In the genomic region with DNA sequence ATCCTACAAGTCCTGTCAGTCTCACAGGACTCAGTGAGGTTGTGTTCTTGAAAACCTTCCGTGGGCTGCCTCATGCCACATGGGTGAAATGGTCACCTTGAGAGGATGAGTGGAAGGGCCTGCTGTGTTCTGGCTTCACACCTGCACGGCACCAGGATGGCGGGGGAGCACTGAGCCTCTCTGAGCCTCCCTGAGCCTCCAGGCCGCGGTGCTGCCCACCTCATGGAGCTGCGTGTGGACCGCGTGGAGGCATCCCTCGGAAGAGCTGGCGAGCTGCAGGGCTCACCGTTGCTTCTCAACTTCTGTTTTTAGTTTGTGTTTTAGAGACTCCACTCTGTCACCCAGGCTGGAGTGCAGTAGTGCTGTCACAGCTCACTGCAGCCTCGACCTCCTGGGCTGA, we compare ENCODE assay signal across 15 cellular contexts. TPM values are rescaled to one million over a fixed set of nuclear protein-coding genes. Genes with fewer than 3 reads are reported as not detected.
DNase-seq lines count a peak whose midpoint lies in the region; ATAC-seq and TF ChIP-seq lines count a peak whose summit lies in the region.
"Had no signal": no experiment of that assay in that cellular context is flagged by ENCODE, and none has a peak within 500 bp of the region (broad histone marks: within the 10 kb centered on the region; RNA-seq: fewer than 3 reads in every experiment).

No MANE protein-coding gene starts in this region.

- no peak for ATAC-seq in WTC11
- no peak for ATAC-seq in lower lobe of right lung
- no peak for ATAC-seq in GM19467 (IDR thresholded peaks at IDR 0.05; ENCODE audit: unreplicated experiment)
- ATAC-seq: CD8-positive, alpha-beta T cell had no signal

- POLR2A ChIA-PET in WTC11 (lab: Charles Lee): no interaction called here

- H3K36me3 ChIP-seq in lower lobe of right lung: peaks cover 34% of the 10 kb centered on the region
- H3K36me3 ChIP-seq in colonic mucosa: no peaks in the 10 kb centered on the region

- DNase-seq in activated naive CD4-positive, alpha-beta T cell treated with anti-CD3 and anti-CD28 coated beads, Interleukin-2, amount 10 ng/mL, durations not matched to agents 7 days and 5 days: no peak
- DNase-seq in activated naive CD4-positive, alpha-beta T cell (lab: John Stamatoyannopoulos, UW): no peak
- DNase-seq in WTC11 (ENCODE audit: low spot score) (no peak), lower lobe of right lung (no peak), colonic mucosa (no peak)
- DNase-seq in T-helper 2 cell treated with Interferon-gamma antibody and Interleukin-4, amounts not matched to agents 5 μg/mL and 100 μg/mL, for 36 hours (ENCODE audit: low spot score): no peak
- DNase-seq: CD8-positive, alpha-beta T cell; COR-L47; DND-41; GDM1; HCEC 1CT; HFFc6 had no signal

- CTCF ChIA-PET in activated naive CD4-positive, alpha-beta T cell treated with anti-CD3 and anti-CD28 coated beads, Interleukin-2, amount 10 ng/mL, durations not matched to agents 7 days and 5 days (lab: Charles Lee): no interaction called here
- CTCF ChIA-PET in WTC11 (lab: Charles Lee): interaction anchor here (0.9 to 3.8 kb wide), 2 partner anchors 19 to 26 kb away, joined by 3 to 19 read pairs; no protein-coding TSS in a partner anchor

- peak overlapping the region; percentile 33 for H3K27ac ChIP-seq in lower lobe of right lung
- H3K27ac ChIP-seq in colonic mucosa: no peak overlapping the region
- H3K27ac ChIP-seq: 22Rv1 had no signal

- TF ChIP-seq CTCF in WTC11 (IDR thresholded peaks at IDR 0.05): no peak
- TF ChIP-seq CTCF in lower lobe of right lung (IDR thresholded peaks at IDR 0.05): no peak
- no peak for TF ChIP-seq CTCF in colonic mucosa (IDR thresholded peaks at IDR 0.05)

- H3K9ac ChIP-seq in colonic mucosa (ENCODE audit: low read depth in 2 of 2, low read length in 2 of 2): no peak overlapping the region

- H3K27me3 ChIP-seq in lower lobe of right lung (ENCODE audit: low read depth) (no peaks in the 10 kb centered on the region), colonic mucosa (no peaks in the 10 kb centered on the region)

- H3K4me1 ChIP-seq in lower lobe of right lung: peaks cover 31% of the 10 kb centered on the region
- H3K4me1 ChIP-seq in colonic mucosa: no peaks in the 10 kb centered on the region

- peaks cover 5% of the 10 kb centered on the region for H3K27me3 Mint-ChIP-seq in activated naive CD4-positive, alpha-beta T cell treated with anti-CD3 and anti-CD28 coated beads, Interleukin-2, amount 10 ng/mL, durations not matched to agents 7 days and 5 days
- H3K27me3 Mint-ChIP-seq in WTC11 (ENCODE audit: low read depth): no peaks in the 10 kb centered on the region
- H3K27me3 Mint-ChIP-seq in T-helper 2 cell treated with Interferon-gamma antibody and Interleukin-4, amounts not matched to agents 5 μg/mL and 100 μg/mL, for 36 hours (ENCODE audit: low read depth): no peaks in the 10 kb centered on the region

- intact Hi-C loops in lower lobe of right lung (cut with DNase I): no loop called here
- intact Hi-C loops in colonic mucosa (cut with DNase I): no loop called here

- no peak overlapping the region for H3K4me3 Mint-ChIP-seq in activated naive CD4-positive, alpha-beta T cell treated with anti-CD3 and anti-CD28 coated beads, Interleukin-2, amount 10 ng/mL, durations not matched to agents 7 days and 5 days
- no peak overlapping the region for H3K4me3 Mint-ChIP-seq in WTC11
- H3K4me3 Mint-ChIP-seq in T-helper 2 cell treated with Interferon-gamma antibody and Interleukin-4, amounts not matched to agents 5 μg/mL and 100 μg/mL, for 36 hours: no peak overlapping the region
- H3K4me3 Mint-ChIP-seq: CD14-positive monocyte; CD8-positive, alpha-beta T cell; HFFc6 had no signal

- peaks cover 9% of the 10 kb centered on the region for H3K4me1 Mint-ChIP-seq in activated naive CD4-positive, alpha-beta T cell treated with anti-CD3 and anti-CD28 coated beads, Interleukin-2, amount 10 ng/mL, durations not matched to agents 7 days and 5 days
- 0 out of 2 replicates have a peak, but pooled peaks cover 3% of the 10 kb centered on the region for H3K4me1 Mint-ChIP-seq in WTC11
- H3K4me1 Mint-ChIP-seq in T-helper 2 cell treated with Interferon-gamma antibody and Interleukin-4, amounts not matched to agents 5 μg/mL and 100 μg/mL, for 36 hours (ENCODE audit: low read depth): peaks cover 8% of the 10 kb centered on the region

- H3K9me3 ChIP-seq in lower lobe of right lung (no peaks in the 10 kb centered on the region), colonic mucosa (no peaks in the 10 kb centered on the region)

- peak overlapping the region; percentile 25 for H3K27ac Mint-ChIP-seq in activated naive CD4-positive, alpha-beta T cell treated with anti-CD3 and anti-CD28 coated beads, Interleukin-2, amount 10 ng/mL, durations not matched to agents 7 days and 5 days
- H3K27ac Mint-ChIP-seq in WTC11: peak overlapping the region; percentile 65; the same call in 1 of the 2 replicates
- no peak overlapping the region for H3K27ac Mint-ChIP-seq in T-helper 2 cell treated with Interferon-gamma antibody and Interleukin-4, amounts not matched to agents 5 μg/mL and 100 μg/mL, for 36 hours
- H3K27ac Mint-ChIP-seq: CD14-positive monocyte; CD8-positive, alpha-beta T cell; HFFc6 had no signal

- no peaks in the 10 kb centered on the region for H3K9me3 Mint-ChIP-seq in activated naive CD4-positive, alpha-beta T cell treated with anti-CD3 and anti-CD28 coated beads, Interleukin-2, amount 10 ng/mL, durations not matched to agents 7 days and 5 days
- H3K9me3 Mint-ChIP-seq in WTC11: no peaks in the 10 kb centered on the region
- H3K9me3 Mint-ChIP-seq in T-helper 2 cell treated with Interferon-gamma antibody and Interleukin-4, amounts not matched to agents 5 μg/mL and 100 μg/mL, for 36 hours: no peaks in the 10 kb centered on the region
- H3K9me3 Mint-ChIP-seq: CD8-positive, alpha-beta T cell; HFFc6 had no signal

- H3K36me3 Mint-ChIP-seq in activated naive CD4-positive, alpha-beta T cell treated with anti-CD3 and anti-CD28 coated beads, Interleukin-2, amount 10 ng/mL, durations not matched to agents 7 days and 5 days: no peaks in the 10 kb centered on the region
- H3K36me3 Mint-ChIP-seq in WTC11: peaks cover 44% of the 10 kb centered on the region
- no peaks in the 10 kb centered on the region for H3K36me3 Mint-ChIP-seq in T-helper 2 cell treated with Interferon-gamma antibody and Interleukin-4, amounts not matched to agents 5 μg/mL and 100 μg/mL, for 36 hours (ENCODE audit: low read depth)
- H3K36me3 Mint-ChIP-seq: CD14-positive monocyte; CD8-positive, alpha-beta T cell had no signal

- H3K4me3 ChIP-seq in lower lobe of right lung (no peak overlapping the region), colonic mucosa (no peak overlapping the region)

TF ChIP-seq in WTC11, 78 proteins besides CTCF, POLR2A, EP300 and RAD21 (continues in another document):
- no peak for TF ChIP-seq MXD4 (CRISPR knock-in tag; IDR thresholded peaks at IDR 0.05; ENCODE audit: borderline replicate concordance)
- no peak for TF ChIP-seq ATF1 (CRISPR knock-in tag; IDR thresholded peaks at IDR 0.05)
- TF ChIP-seq ZNF425 (CRISPR knock-in tag; conservative IDR thresholded peaks at IDR 0.05): no peak
- no peak for TF ChIP-seq ZNF671 (CRISPR knock-in tag; IDR thresholded peaks at IDR 0.05)
- no peak for TF ChIP-seq CREB1 (CRISPR knock-in tag; IDR thresholded peaks at IDR 0.05)
- TF ChIP-seq OVOL2 (CRISPR knock-in tag; IDR thresholded peaks at IDR 0.05; ENCODE audit: borderline replicate concordance): no peak
- TF ChIP-seq ZNF121 (CRISPR knock-in tag; IDR thresholded peaks at IDR 0.05): no peak
- TF ChIP-seq TCF7 (CRISPR knock-in tag; IDR thresholded peaks at IDR 0.05; ENCODE audit: low read depth): no peak
- no peak for TF ChIP-seq SMAD3 (CRISPR knock-in tag; IDR thresholded peaks at IDR 0.05; ENCODE audit: borderline replicate concordance)
- TF ChIP-seq, protein P1, sequence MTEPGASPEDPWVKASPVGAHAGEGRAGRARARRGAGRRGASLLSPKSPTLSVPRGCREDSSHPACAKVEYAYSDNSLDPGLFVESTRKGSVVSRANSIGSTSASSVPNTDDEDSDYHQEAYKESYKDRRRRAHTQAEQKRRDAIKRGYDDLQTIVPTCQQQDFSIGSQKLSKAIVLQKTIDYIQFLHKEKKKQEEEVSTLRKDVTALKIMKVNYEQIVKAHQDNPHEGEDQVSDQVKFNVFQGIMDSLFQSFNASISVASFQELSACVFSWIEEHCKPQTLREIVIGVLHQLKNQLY (CRISPR knock-in tag; IDR thresholded peaks at IDR 0.05): no peak
- TF ChIP-seq, protein P2, sequence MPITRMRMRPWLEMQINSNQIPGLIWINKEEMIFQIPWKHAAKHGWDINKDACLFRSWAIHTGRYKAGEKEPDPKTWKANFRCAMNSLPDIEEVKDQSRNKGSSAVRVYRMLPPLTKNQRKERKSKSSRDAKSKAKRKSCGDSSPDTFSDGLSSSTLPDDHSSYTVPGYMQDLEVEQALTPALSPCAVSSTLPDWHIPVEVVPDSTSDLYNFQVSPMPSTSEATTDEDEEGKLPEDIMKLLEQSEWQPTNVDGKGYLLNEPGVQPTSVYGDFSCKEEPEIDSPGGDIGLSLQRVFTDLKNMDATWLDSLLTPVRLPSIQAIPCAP (CRISPR knock-in tag; IDR thresholded peaks at IDR 0.05): no peak
- TF ChIP-seq, protein P3, sequence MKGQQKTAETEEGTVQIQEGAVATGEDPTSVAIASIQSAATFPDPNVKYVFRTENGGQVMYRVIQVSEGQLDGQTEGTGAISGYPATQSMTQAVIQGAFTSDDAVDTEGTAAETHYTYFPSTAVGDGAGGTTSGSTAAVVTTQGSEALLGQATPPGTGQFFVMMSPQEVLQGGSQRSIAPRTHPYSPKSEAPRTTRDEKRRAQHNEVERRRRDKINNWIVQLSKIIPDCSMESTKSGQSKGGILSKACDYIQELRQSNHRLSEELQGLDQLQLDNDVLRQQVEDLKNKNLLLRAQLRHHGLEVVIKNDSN (CRISPR knock-in tag; IDR thresholded peaks at IDR 0.05): no peak
- TF ChIP-seq MYBL2 (CRISPR knock-in tag; IDR thresholded peaks at IDR 0.05): no peak

RNA-seq across cellular contexts. Expression of gene TEAD4, which starts 56.2 kb away (rescaled TPM):
- total RNA-seq in WTC11 (2021): 75.8 to 96.8 TPM (median 78.2 TPM) in 3 replicates
- total RNA-seq in lower lobe of right lung: 27.3 TPM
- total RNA-seq in colonic mucosa: 10 to 100 TPM; 10.7 to 15.8 TPM
- total RNA-seq: CD8-positive, alpha-beta T cell had no signal
